15 cellular contexts compared by ENCODE assay signal in the genomic region with DNA sequence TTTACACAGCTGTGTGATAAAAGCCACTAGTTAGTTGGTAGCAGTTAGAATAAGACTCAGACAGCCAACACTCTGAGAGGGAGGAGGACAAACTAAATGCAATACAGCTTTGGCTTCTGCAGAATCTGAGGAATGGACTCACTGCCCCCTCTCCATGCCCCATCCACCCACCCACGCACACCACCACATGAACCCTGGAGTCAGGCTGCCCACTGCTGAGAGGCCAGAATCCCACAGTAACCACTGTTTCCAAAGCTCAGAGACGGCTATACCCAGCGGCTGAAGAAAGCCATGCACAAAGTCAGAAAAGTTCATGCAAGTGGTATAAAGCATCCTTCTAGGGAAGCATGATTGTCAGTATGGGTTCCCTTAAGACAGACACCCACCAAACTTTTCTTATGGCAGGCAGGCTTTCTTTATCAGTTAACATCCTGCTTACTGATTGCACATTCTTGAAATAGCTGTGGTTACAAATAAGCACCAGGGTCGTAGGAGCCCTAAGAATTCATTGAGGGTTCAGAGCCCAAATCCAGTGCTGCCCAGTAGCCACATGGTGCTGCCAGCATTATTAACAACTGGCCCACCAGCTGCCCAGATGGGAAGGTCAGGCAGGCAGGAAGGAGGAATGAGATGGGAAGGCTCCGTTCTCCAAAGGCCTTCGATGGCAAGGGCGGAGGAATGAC.
DNase-seq lines count a peak whose midpoint lies in the region.
"Had no signal": no experiment of that assay in that cellular context is flagged by ENCODE, and none has a peak within 500 bp of the region (broad histone marks: within the 10 kb centered on the region; RNA-seq: fewer than 3 reads in every experiment).

No MANE protein-coding gene starts in this region.

- no peak overlapping the region for H3K9ac ChIP-seq in GM23248
- no peak overlapping the region for H3K9ac ChIP-seq in mesendoderm (ENCODE audit: low read length)

- H3K23ac ChIP-seq in mesendoderm (ENCODE audit: low read length), result no peak overlapping the region

- H4K8ac ChIP-seq in mesendoderm (ENCODE audit: low read depth, low read length), result no peak overlapping the region

- no peaks in the 10 kb centered on the region for H3K4me1 ChIP-seq in GM23248 (ENCODE audit: insufficient read depth)
- H3K4me1 ChIP-seq in mesendoderm (ENCODE audit: control insufficient read depth, low read depth, low read length), result no peaks in the 10 kb centered on the region
- H3K4me1 ChIP-seq: lower lobe of right lung had no signal

- no peak overlapping the region for H3K4me2 ChIP-seq in GM23248 (ENCODE audit: unreplicated experiment)
- H3K4me2 ChIP-seq in mesendoderm (ENCODE audit: low read length), result no peak overlapping the region

- H3K18ac ChIP-seq in mesendoderm (ENCODE audit: low read length), result no peak overlapping the region

- H3K36me3 ChIP-seq in GM23248 (ENCODE audit: low read depth) (no peaks in the 10 kb centered on the region), mesendoderm (ENCODE audit: control insufficient read depth, insufficient read depth, low read length) (peaks cover 10% of the 10 kb centered on the region)

- no peak overlapping the region for H3K27ac Mint-ChIP-seq in activated CD4-positive, alpha-beta T cell treated with anti-CD3 and anti-CD28 coated beads, Interleukin-2, amount 10 ng/mL, durations not matched to agents 24 days and 14 days
- H3K27ac Mint-ChIP-seq: activated naive CD8-positive, alpha-beta T cell had no signal

- H3K27ac ChIP-seq in GM23248, result no peak overlapping the region
- H3K27ac ChIP-seq in mesendoderm (ENCODE audit: low read depth, low read length), result no peak overlapping the region
- H3K27ac ChIP-seq: lower lobe of right lung had no signal

- H2AK5ac ChIP-seq in mesendoderm (ENCODE audit: low read length), result no peak overlapping the region

- H3K56ac ChIP-seq in mesendoderm (ENCODE audit: low read length), result no peak overlapping the region

- H3K79me2 ChIP-seq in GM23248 (ENCODE audit: insufficient read depth) (no peaks in the 10 kb centered on the region), mesendoderm (ENCODE audit: control insufficient read depth, insufficient read depth, low read length) (no peaks in the 10 kb centered on the region)

- no peaks in the 10 kb centered on the region for H3F3A ChIP-seq in GM23248 (ENCODE audit: insufficient read depth)

- no peaks in the 10 kb centered on the region for H3K27me3 ChIP-seq in GM23248 (replicated peaks; ENCODE audit: insufficient read depth)
- no peaks in the 10 kb centered on the region for H3K27me3 ChIP-seq in mesendoderm (ENCODE audit: insufficient read depth, low read length, poor library complexity)
- H3K27me3 ChIP-seq: transverse colon had no signal

- no peaks in the 10 kb centered on the region for H3K27me3 Mint-ChIP-seq in activated CD4-positive, alpha-beta T cell treated with anti-CD3 and anti-CD28 coated beads, Interleukin-2, amount 10 ng/mL, durations not matched to agents 24 days and 14 days
- H3K27me3 Mint-ChIP-seq: activated naive CD8-positive, alpha-beta T cell had no signal

- H3K4me3 Mint-ChIP-seq in activated CD4-positive, alpha-beta T cell treated with anti-CD3 and anti-CD28 coated beads, Interleukin-2, amount 10 ng/mL, durations not matched to agents 24 days and 14 days, result no peak overlapping the region
- H3K4me3 Mint-ChIP-seq: activated naive CD8-positive, alpha-beta T cell had no signal

- no peak overlapping the region for H2BK120ac ChIP-seq in mesendoderm (ENCODE audit: low read depth, low read length)

- no peak overlapping the region for H4K5ac ChIP-seq in mesendoderm (ENCODE audit: low read length)

- peaks cover 30% of the 10 kb centered on the region for H3K36me3 Mint-ChIP-seq in activated CD4-positive, alpha-beta T cell treated with anti-CD3 and anti-CD28 coated beads, Interleukin-2, amount 10 ng/mL, durations not matched to agents 24 days and 14 days (ENCODE audit: low read depth)

- no peak overlapping the region for H2AFZ ChIP-seq in GM23248

- H3K4ac ChIP-seq in mesendoderm (ENCODE audit: low read depth, low read length), result no peak overlapping the region

- DNase-seq in DMS53 treated with DMSO at 0.1 percent for 48 hours (lab: John Stamatoyannopoulos, UW; ENCODE audit: unreplicated experiment) (peak; percentile 71), DMS53 (lab: John Stamatoyannopoulos, UW) (no peak), GM23248 (peak; percentile 14), SKM-1 treated with dmso at 0.1 percent for 144 hours (lab: John Stamatoyannopoulos, UW; ENCODE audit: unreplicated experiment) (peak; percentile 99), mesendoderm (peak; percentile 79), CD1c-positive myeloid dendritic cell (ENCODE audit: extremely low spot score) (no peak), GM19238 (ENCODE audit: insufficient read length, low spot score) (no peak)
- no peak for DNase-seq in activated CD4-positive, alpha-beta T cell treated with anti-CD3 and anti-CD28 coated beads, Interleukin-2, amount 10 ng/mL, durations not matched to agents 24 days and 14 days
- DNase-seq: DND-41, lower lobe of right lung, NCI-H1092 treated with DMSO at 0.1 percent for 48 hours, nucleus accumbens, T1000, transverse colon had no signal

- no peaks in the 10 kb centered on the region for H3K4me1 Mint-ChIP-seq in activated CD4-positive, alpha-beta T cell treated with anti-CD3 and anti-CD28 coated beads, Interleukin-2, amount 10 ng/mL, durations not matched to agents 24 days and 14 days

- in situ Hi-C loops in GM23248 (cut with MboI), result no loop called here

- H3K9me3 ChIP-seq in GM23248 (ENCODE audit: low read depth), result no peaks in the 10 kb centered on the region
- H3K9me3 ChIP-seq: lower lobe of right lung, transverse colon had no signal

- no peaks in the 10 kb centered on the region for H3K79me1 ChIP-seq in mesendoderm (ENCODE audit: low read length)

- H3K9me3 Mint-ChIP-seq in activated CD4-positive, alpha-beta T cell treated with anti-CD3 and anti-CD28 coated beads, Interleukin-2, amount 10 ng/mL, durations not matched to agents 24 days and 14 days, result no peaks in the 10 kb centered on the region

- intact Hi-C loops in activated CD4-positive, alpha-beta T cell treated with anti-CD3 and anti-CD28 coated beads, Interleukin-2, amount 10 ng/mL, durations not matched to agents 24 days and 14 days (cut with micrococcal nuclease), result no loop called here

- H3K4me3 ChIP-seq in GM23248, result no peak overlapping the region
- no peak overlapping the region for H3K4me3 ChIP-seq in mesendoderm (ENCODE audit: low read length)
- H3K4me3 ChIP-seq: lower lobe of right lung, transverse colon had no signal

- H2BK15ac ChIP-seq in mesendoderm (replicated peaks; ENCODE audit: low read depth), result no peak overlapping the region

- 78 to 79% methylated on average over 7 of the region's 7 CpGs for WGBS in GM23248 (ENCODE audit: low coverage in 1 of 2, low lambda C conversion rate in 2 of 2, missing lambda C conversion rate in 2 of 2), 2 experiments
- no CpG with 5 or more reads among the region's 7 CpGs for WGBS in mesendoderm (ENCODE audit: extremely low coverage, insufficient coverage, low lambda C conversion rate)

- H2BK5ac ChIP-seq in mesendoderm (ENCODE audit: low read length), result no peak overlapping the region

- no peaks in the 10 kb centered on the region for H3K9me2 ChIP-seq in GM23248 (ENCODE audit: insufficient read depth)

- H4K20me1 ChIP-seq in GM23248 (ENCODE audit: insufficient read depth), result no peaks in the 10 kb centered on the region

Comparison
In these comparisons a context has a peak if more than half of its experiments do, and no peak if none do; other contexts are left out.
1. DNase-seq: peak in DMS53 treated with DMSO at 0.1 percent for 48 hours (single experiment), GM23248 (single experiment), SKM-1 treated with dmso at 0.1 percent for 144 hours (single experiment) and mesendoderm (single experiment); none in DMS53 (single experiment), activated CD4-positive, alpha-beta T cell treated with anti-CD3 and anti-CD28 coated beads, Interleukin-2, amount 10 ng/mL, durations not matched to agents 24 days and 14 days (single experiment), CD1c-positive myeloid dendritic cell (single experiment) and GM19238 (single experiment).